ENCODE assay signal across 11 cellular contexts in the genomic region with DNA sequence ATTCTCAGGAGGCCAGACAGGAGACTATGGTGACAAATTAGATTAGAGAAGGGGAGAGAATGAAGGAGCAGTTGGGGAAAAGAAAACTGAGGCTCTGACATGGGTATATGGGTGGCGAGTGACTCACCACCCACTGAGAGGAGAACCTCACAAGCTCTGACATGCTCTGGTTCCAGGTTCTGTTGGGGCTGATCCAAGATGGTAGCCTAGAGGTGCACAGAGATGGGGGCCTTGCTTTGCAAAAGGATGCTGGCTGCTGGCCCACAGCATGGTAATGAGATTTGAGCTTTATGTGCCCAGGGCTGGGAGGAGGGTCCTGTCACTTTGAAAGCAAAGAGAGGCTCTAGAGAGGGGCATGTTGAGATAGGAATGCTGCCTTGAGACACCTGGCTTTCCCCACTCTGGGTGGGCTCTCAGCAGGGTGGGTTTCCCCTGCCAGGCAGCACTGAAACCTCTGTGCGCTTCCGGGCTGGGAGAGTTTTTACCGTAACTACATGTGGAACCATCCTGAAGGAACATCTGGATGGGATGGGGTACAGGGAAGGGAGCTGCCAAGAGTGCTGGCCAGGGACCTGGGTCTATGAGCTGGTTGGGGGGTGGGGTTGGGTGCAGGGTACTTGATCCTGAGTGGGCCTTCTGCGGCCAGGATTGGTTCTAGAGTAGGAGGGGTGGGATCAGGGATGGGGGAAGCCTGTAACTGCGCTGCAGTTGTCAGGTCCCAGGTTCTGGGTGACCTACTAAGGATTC. TPM values are rescaled to one million over a fixed set of nuclear protein-coding genes. Genes with fewer than 3 reads are reported as not detected.
DNase-seq lines count a peak whose midpoint lies in the region; ATAC-seq lines count a peak whose summit lies in the region.
"Had no signal": no experiment of that assay in that cellular context is flagged by ENCODE, and none has a peak within 500 bp of the region (broad histone marks: within the 10 kb centered on the region; RNA-seq: fewer than 3 reads in every experiment).

No MANE protein-coding gene starts in this region.

- H3K36me3 ChIP-seq in SJCRH30: peaks cover 7% of the 10 kb centered on the region

- peak overlapping the region; percentile 72 for H3K4me3 Mint-ChIP-seq in activated CD4-positive, alpha-beta T cell treated with anti-CD3 and anti-CD28 coated beads for 36 hours

- CTCF ChIA-PET in activated CD4-positive, alpha-beta T cell treated with anti-CD3 and anti-CD28 coated beads for 36 hours (lab: Charles Lee): interaction anchor here (0.6 to 4.3 kb wide), 7 partner anchors 8 to 174 kb away, joined by 3 to 44 read pairs (median 4); no protein-coding TSS in a partner anchor

- peak overlapping the region; percentile 32 for H3K27ac ChIP-seq in epithelial cell of prostate
- H3K27ac ChIP-seq in skin epidermis: peak overlapping the region in 15 of 21 experiments; percentile 14 to 89 (median 78)
- no peak overlapping the region for H3K27ac ChIP-seq in SJCRH30
- H3K27ac ChIP-seq: WERI-Rb-1 had no signal

- peak; percentile 56 for DNase-seq in activated CD4-positive, alpha-beta T cell treated with anti-CD3 and anti-CD28 coated beads for 36 hours
- no peak for DNase-seq in activated CD4-positive, alpha-beta T cell treated with anti-CD3 and anti-CD28 coated beads for 1 hour
- peak; percentile 25 to 48 for DNase-seq in activated CD4-positive, alpha-beta T cell treated with anti-CD3 and anti-CD28 coated beads, Interleukin-2, amount 50 U/mL, for 48 hours
- no peak for DNase-seq in epithelial cell of prostate (ENCODE audit: low read depth, low spot score)
- DNase-seq in SJCRH30: no peak
- no peak for DNase-seq in HK-2 (ENCODE audit: unreplicated experiment)
- DNase-seq: GDM1, NCI-H2227 treated with DMSO at 0.1 percent for 48 hours, WERI-Rb-1 had no signal

- H3K4me1 ChIP-seq in SJCRH30: peaks cover 2% of the 10 kb centered on the region; the same call in 1 of the 2 replicates

- peaks cover 28% of the 10 kb centered on the region for H3K36me3 Mint-ChIP-seq in activated CD4-positive, alpha-beta T cell treated with anti-CD3 and anti-CD28 coated beads for 36 hours (ENCODE audit: low read depth)

- H3K4me1 Mint-ChIP-seq in activated CD4-positive, alpha-beta T cell treated with anti-CD3 and anti-CD28 coated beads for 36 hours: peaks cover 72% of the 10 kb centered on the region

- H3K9me3 Mint-ChIP-seq in activated CD4-positive, alpha-beta T cell treated with anti-CD3 and anti-CD28 coated beads for 36 hours (ENCODE audit: low read depth): no peaks in the 10 kb centered on the region

- H3K9me3 ChIP-seq in SJCRH30 (replicated peaks): no peaks in the 10 kb centered on the region

- POLR2A ChIA-PET in activated CD4-positive, alpha-beta T cell treated with anti-CD3 and anti-CD28 coated beads for 36 hours (lab: Charles Lee): interaction anchor here (1.1 kb wide), 1 partner anchor 13 kb away, joined by 3 read pairs; no protein-coding TSS in a partner anchor

- peak overlapping the region; percentile 90 for H3K27ac Mint-ChIP-seq in activated CD4-positive, alpha-beta T cell treated with anti-CD3 and anti-CD28 coated beads for 36 hours

- no peak overlapping the region for H3K4me3 ChIP-seq in skin epidermis
- no peak overlapping the region for H3K4me3 ChIP-seq in SJCRH30

- intact Hi-C loops in activated CD4-positive, alpha-beta T cell treated with anti-CD3 and anti-CD28 coated beads for 36 hours (cut with DNase I, micrococcal nuclease): loop anchor here (5.0 kb wide), 2 partner anchors 117 to 217 kb away; partner anchors contain the start of gene AIP (in 1 of the 2)

- peak; percentile 17 for ATAC-seq in activated CD4-positive, alpha-beta T cell treated with anti-CD3 and anti-CD28 coated beads for 36 hours
- no peak for ATAC-seq in GM18868 (IDR thresholded peaks at IDR 0.05; ENCODE audit: unreplicated experiment)

- H3K27me3 Mint-ChIP-seq in activated CD4-positive, alpha-beta T cell treated with anti-CD3 and anti-CD28 coated beads for 36 hours: no peaks in the 10 kb centered on the region

- no peaks in the 10 kb centered on the region for H3K27me3 ChIP-seq in SJCRH30

RNA-seq across cellular contexts. Expression of gene GRK2, which starts 1.2 kb away (rescaled TPM):
- 100 to 1,000 TPM; 202 to 241 TPM for total RNA-seq in activated CD4-positive, alpha-beta T cell treated with anti-CD3 and anti-CD28 coated beads for 36 hours
- 45.2 and 49.7 TPM in 2 replicates for total RNA-seq in SJCRH30 (2014; rRNA removed; shearing (Covaris generic))

RNA-seq across cellular contexts. Expression of gene ANKRD13D, which starts 24.0 kb away (rescaled TPM):
- 10 to 100 TPM; 44.9 to 69.5 TPM for total RNA-seq in activated CD4-positive, alpha-beta T cell treated with anti-CD3 and anti-CD28 coated beads for 36 hours
- total RNA-seq in SJCRH30 (2014; rRNA removed; shearing (Covaris generic)): 15.3 and 19.9 TPM in 2 replicates

RNA-seq across cellular contexts. Expression of gene SSH3, which starts 38.3 kb away (rescaled TPM):
- total RNA-seq in activated CD4-positive, alpha-beta T cell treated with anti-CD3 and anti-CD28 coated beads for 36 hours: 10 to 100 TPM in 1 of 2 experiments, 1 to 10 TPM in 1; 6.0 to 11.1 TPM
- 2.5 TPM in 2 replicates for total RNA-seq in SJCRH30 (2014; rRNA removed; shearing (Covaris generic))

Comparison
In these comparisons a context has a peak if more than half of its experiments do, and no peak if none do; other contexts are left out.
1. DNase-seq: peak in activated CD4-positive, alpha-beta T cell treated with anti-CD3 and anti-CD28 coated beads for 36 hours (single experiment) and activated CD4-positive, alpha-beta T cell treated with anti-CD3 and anti-CD28 coated beads, Interleukin-2, amount 50 U/mL, for 48 hours (2 of 2); none in activated CD4-positive, alpha-beta T cell treated with anti-CD3 and anti-CD28 coated beads for 1 hour (single experiment), epithelial cell of prostate (single experiment), SJCRH30 (0 of 2) and HK-2 (single experiment).